8 cellular contexts compared by ENCODE assay signal in the genomic region with DNA sequence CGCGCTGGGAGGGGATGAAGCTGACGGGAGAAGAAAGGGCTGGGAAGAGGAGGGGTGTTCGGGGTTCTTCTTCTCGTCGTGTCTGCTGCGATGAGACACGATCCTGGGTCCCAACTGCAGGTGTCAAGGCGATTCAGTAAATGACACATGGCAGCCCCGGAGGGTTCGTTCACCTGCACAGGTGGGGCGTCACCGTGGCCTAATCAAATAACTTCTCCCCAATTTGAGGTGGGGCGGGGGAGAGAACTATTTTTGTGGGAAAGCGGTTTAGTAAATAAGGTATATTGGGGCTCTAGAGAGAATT. TPM values are rescaled to one million over a fixed set of nuclear protein-coding genes. Genes with fewer than 3 reads are reported as not detected.
DNase-seq lines count a peak whose midpoint lies in the region; ATAC-seq and TF ChIP-seq lines count a peak whose summit lies in the region.

No MANE protein-coding gene starts in this region.

- peak overlapping the region; percentile 66 for H3K27ac Mint-ChIP-seq in activated T-helper 1 cell treated with anti-CD3 and anti-CD28 coated beads, Interleukin-12 subunit alpha, Interleukin-12 subunit beta, Interleukin-2, Interleukin-4 antibody, amounts not matched to agents 30 ng/mL and 10 ng/mL and 1 ng/mL, durations not matched to agents 14 hours and 24 hours and 36 hours

- ATAC-seq in activated T-cell treated with anti-CD3 and anti-CD28 coated beads, Interleukin-2, amount 50 U/mL, for 4 hours, result no peak
- ATAC-seq in GM18858 (IDR thresholded peaks at IDR 0.05; ENCODE audit: unreplicated experiment), result no peak

- DNase-seq in activated T-cell treated with anti-CD3 and anti-CD28 coated beads, Interleukin-2, amount 50 U/mL, for 4 hours, result no peak
- DNase-seq in activated T-cell treated with anti-CD3 and anti-CD28 coated beads, Interleukin-2, amount 50 U/mL, for 1 hour, result no peak
- no peak for DNase-seq in activated T-helper 1 cell treated with anti-CD3 and anti-CD28 coated beads, Interleukin-12 subunit alpha, Interleukin-12 subunit beta, Interleukin-2, Interleukin-4 antibody, amounts not matched to agents 30 ng/mL and 10 ng/mL and 1 ng/mL, durations not matched to agents 14 hours and 24 hours and 36 hours (ENCODE audit: low spot score)
- DNase-seq in kidney epithelial cell (ENCODE audit: low read depth) (no peak), tibial artery (no peak), HT-29 (ENCODE audit: low spot score) (no peak), OCI-M2 (lab: John Stamatoyannopoulos, UW; ENCODE audit: unreplicated experiment) (no peak)

- no peaks in the 10 kb centered on the region for H3K9me3 ChIP-seq in tibial artery

- intact Hi-C loops in activated T-helper 1 cell treated with anti-CD3 and anti-CD28 coated beads, Interleukin-12 subunit alpha, Interleukin-12 subunit beta, Interleukin-2, Interleukin-4 antibody, amounts not matched to agents 30 ng/mL and 10 ng/mL and 1 ng/mL, durations not matched to agents 14 hours and 24 hours and 36 hours (cut with micrococcal nuclease), result no loop called here
- intact Hi-C loops in tibial artery (cut with DNase I; ENCODE audit: low total_unique reads), result no loop called here

- TF ChIP-seq CTCF in kidney epithelial cell (IDR thresholded peaks at IDR 0.05; ENCODE audit: insufficient read depth, low read length, poor library complexity, severe bottlenecking) (no peak), tibial artery (IDR thresholded peaks at IDR 0.05) (no peak)

- H3K36me3 Mint-ChIP-seq in activated T-cell treated with anti-CD3 and anti-CD28 coated beads, Interleukin-2, amount 50 U/mL, for 4 hours (ENCODE audit: insufficient read depth), result no peaks in the 10 kb centered on the region
- no peaks in the 10 kb centered on the region for H3K36me3 Mint-ChIP-seq in activated T-helper 1 cell treated with anti-CD3 and anti-CD28 coated beads, Interleukin-12 subunit alpha, Interleukin-12 subunit beta, Interleukin-2, Interleukin-4 antibody, amounts not matched to agents 30 ng/mL and 10 ng/mL and 1 ng/mL, durations not matched to agents 14 hours and 24 hours and 36 hours (ENCODE audit: low read depth)

- peaks cover 0 to 19% (median 14%) of the 10 kb centered on the region in 4 donors for H3K4me1 ChIP-seq in tibial artery

- peak overlapping the region; percentile 38 to 53 for H3K27ac ChIP-seq in tibial artery

- H3K27me3 ChIP-seq in kidney epithelial cell (ENCODE audit: control insufficient read depth, insufficient read depth, low read length) (peaks cover 12% of the 10 kb centered on the region), tibial artery (no peaks in the 10 kb centered on the region)

- H3K4me1 Mint-ChIP-seq in activated T-cell treated with anti-CD3 and anti-CD28 coated beads, Interleukin-2, amount 50 U/mL, for 4 hours (ENCODE audit: low read depth), result peaks cover 21% of the 10 kb centered on the region
- H3K4me1 Mint-ChIP-seq in activated T-helper 1 cell treated with anti-CD3 and anti-CD28 coated beads, Interleukin-12 subunit alpha, Interleukin-12 subunit beta, Interleukin-2, Interleukin-4 antibody, amounts not matched to agents 30 ng/mL and 10 ng/mL and 1 ng/mL, durations not matched to agents 14 hours and 24 hours and 36 hours (ENCODE audit: low read depth), result peaks cover 13% of the 10 kb centered on the region

- H3K9me3 Mint-ChIP-seq in activated T-cell treated with anti-CD3 and anti-CD28 coated beads, Interleukin-2, amount 50 U/mL, for 4 hours, result no peaks in the 10 kb centered on the region
- no peaks in the 10 kb centered on the region for H3K9me3 Mint-ChIP-seq in activated T-helper 1 cell treated with anti-CD3 and anti-CD28 coated beads, Interleukin-12 subunit alpha, Interleukin-12 subunit beta, Interleukin-2, Interleukin-4 antibody, amounts not matched to agents 30 ng/mL and 10 ng/mL and 1 ng/mL, durations not matched to agents 14 hours and 24 hours and 36 hours

- peak overlapping the region; percentile 79 for H3K4me3 Mint-ChIP-seq in activated T-cell treated with anti-CD3 and anti-CD28 coated beads, Interleukin-2, amount 50 U/mL, for 4 hours
- peak overlapping the region; percentile 83 for H3K4me3 Mint-ChIP-seq in activated T-helper 1 cell treated with anti-CD3 and anti-CD28 coated beads, Interleukin-12 subunit alpha, Interleukin-12 subunit beta, Interleukin-2, Interleukin-4 antibody, amounts not matched to agents 30 ng/mL and 10 ng/mL and 1 ng/mL, durations not matched to agents 14 hours and 24 hours and 36 hours

- H3K4me3 ChIP-seq in kidney epithelial cell (ENCODE audit: low read depth, low read length), result peak overlapping the region; percentile 31
- H3K4me3 ChIP-seq in tibial artery, result peak overlapping the region; percentile 55 to 71

- no peaks in the 10 kb centered on the region for H3K36me3 ChIP-seq in kidney epithelial cell (ENCODE audit: control insufficient read depth, insufficient read depth, low read length)
- H3K36me3 ChIP-seq in tibial artery, result no peaks in the 10 kb centered on the region

- H3K27me3 Mint-ChIP-seq in activated T-cell treated with anti-CD3 and anti-CD28 coated beads, Interleukin-2, amount 50 U/mL, for 4 hours (ENCODE audit: low read depth), result peaks cover 48% of the 10 kb centered on the region
- H3K27me3 Mint-ChIP-seq in activated T-helper 1 cell treated with anti-CD3 and anti-CD28 coated beads, Interleukin-12 subunit alpha, Interleukin-12 subunit beta, Interleukin-2, Interleukin-4 antibody, amounts not matched to agents 30 ng/mL and 10 ng/mL and 1 ng/mL, durations not matched to agents 14 hours and 24 hours and 36 hours (ENCODE audit: insufficient read depth), result peaks cover 69% of the 10 kb centered on the region

RNA-seq across cellular contexts. Expression of a gene that starts 0.6 kb away (rescaled TPM):
- total RNA-seq in activated T-cell treated with anti-CD3 and anti-CD28 coated beads, Interleukin-2, amount 50 U/mL, for 4 hours, result under 1 TPM; 0.08 to 0.81 (median 0.40) TPM
- total RNA-seq in activated T-helper 1 cell treated with anti-CD3 and anti-CD28 coated beads, Interleukin-12 subunit alpha, Interleukin-12 subunit beta, Interleukin-2, Interleukin-4 antibody, amounts not matched to agents 30 ng/mL and 10 ng/mL and 1 ng/mL, durations not matched to agents 14 hours and 24 hours and 36 hours, result 0.49 and 0.60 TPM in 2 replicates
- total RNA-seq in kidney epithelial cell, result 0.75 and 2.2 TPM in 2 replicates
- 12.3 and 17.9 TPM in 2 replicates for total RNA-seq in HT-29 (2014; rRNA removed; shearing (Covaris generic))
